ENCODE assay signal across 8 cellular contexts in the genomic region with DNA sequence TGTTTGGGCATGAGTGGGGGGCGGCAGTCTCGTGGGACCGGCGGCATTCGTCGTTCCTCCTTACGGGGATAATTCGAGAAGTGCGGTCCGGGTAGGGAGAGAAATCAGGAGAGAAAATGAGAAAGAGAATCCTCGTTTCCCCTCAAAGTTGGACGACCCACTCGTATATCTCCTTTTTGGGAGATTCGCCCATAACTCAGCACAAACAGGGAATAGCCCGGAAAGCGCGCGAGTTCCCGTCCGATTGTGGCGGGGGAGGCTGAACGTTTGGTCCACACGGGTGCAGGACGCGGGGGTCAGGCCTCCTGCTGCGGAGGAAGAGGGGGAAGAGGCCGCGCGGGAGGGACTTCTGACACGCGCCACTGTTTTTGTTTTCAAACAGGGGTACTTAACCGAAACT. TPM values are rescaled to one million over a fixed set of nuclear protein-coding genes. Genes with fewer than 3 reads are reported as not detected.
DNase-seq lines count a peak whose midpoint lies in the region; ATAC-seq and TF ChIP-seq lines count a peak whose summit lies in the region.

No MANE protein-coding gene starts in this region.

- peaks cover 5% of the 10 kb centered on the region for H3K4me1 Mint-ChIP-seq in activated naive CD4-positive, alpha-beta T cell treated with anti-CD3 and anti-CD28 coated beads for 36 hours (ENCODE audit: low read depth)
- peaks cover 22% of the 10 kb centered on the region for H3K4me1 Mint-ChIP-seq in brain

- no peak for ATAC-seq in left lung
- no peak for ATAC-seq in thoracic aorta (ENCODE audit: insufficient number of reproducible peaks, low FRiP score, low read depth)
- no peak for ATAC-seq in GM18861 (IDR thresholded peaks at IDR 0.05; ENCODE audit: unreplicated experiment)

- H3K4me1 ChIP-seq in left lung (peaks cover 6 to 12% of the 10 kb centered on the region in 2 donors), thoracic aorta (ENCODE audit: control insufficient read depth in 1 of 2, low read depth in 2 of 2) (no peaks in the 10 kb centered on the region)

- H3K4me3 ChIP-seq in left lung (peak overlapping the region; percentile 64 to 65), thoracic aorta (peak overlapping the region; percentile 82)

- no peak overlapping the region for H3K27ac ChIP-seq in left lung
- H3K27ac ChIP-seq in thoracic aorta = peak overlapping the region; percentile 30 to 74

- no peak for DNase-seq in activated naive CD4-positive, alpha-beta T cell treated with anti-CD3 and anti-CD28 coated beads for 36 hours
- DNase-seq in activated naive CD4-positive, alpha-beta T cell treated with Interleukin-2 at 50 U/mL for 16 hours = no peak
- no peak for DNase-seq in left lung
- no peak for DNase-seq in thoracic aorta (ENCODE audit: low spot score)
- no peak for DNase-seq in COLO668 (lab: John Stamatoyannopoulos, UW; ENCODE audit: unreplicated experiment)
- DNase-seq in activated CD4-positive, alpha-beta T cell treated with anti-CD3 and anti-CD28 coated beads, Interleukin-2, amount 50 U/mL, for 1 hour = no peak

- H3K9me3 ChIP-seq in left lung = no peaks in the 10 kb centered on the region
- H3K9me3 ChIP-seq in thoracic aorta = no peaks in the 10 kb centered on the region

- no peaks in the 10 kb centered on the region for H3K36me3 ChIP-seq in left lung
- H3K36me3 ChIP-seq in thoracic aorta = no peaks in the 10 kb centered on the region

- peak overlapping the region; percentile 64 for H3K4me3 Mint-ChIP-seq in activated naive CD4-positive, alpha-beta T cell treated with anti-CD3 and anti-CD28 coated beads for 36 hours
- peak overlapping the region; percentile 86 to 91 (median 88) for H3K4me3 Mint-ChIP-seq in brain

- H3K27ac Mint-ChIP-seq in activated naive CD4-positive, alpha-beta T cell treated with anti-CD3 and anti-CD28 coated beads for 36 hours = no peak overlapping the region
- peak overlapping the region in 3 of 5 experiments; percentile 6 to 70 (median 60) for H3K27ac Mint-ChIP-seq in brain

- no peaks in the 10 kb centered on the region for H3K9me3 Mint-ChIP-seq in activated naive CD4-positive, alpha-beta T cell treated with anti-CD3 and anti-CD28 coated beads for 36 hours
- H3K9me3 Mint-ChIP-seq in brain = peaks cover 0 to 2% (median 0%) of the 10 kb centered on the region in 5 experiments

- CTCF ChIA-PET in activated naive CD4-positive, alpha-beta T cell treated with anti-CD3 and anti-CD28 coated beads for 36 hours (lab: Charles Lee) = no interaction called here

- intact Hi-C loops in activated naive CD4-positive, alpha-beta T cell treated with anti-CD3 and anti-CD28 coated beads for 36 hours (cut with micrococcal nuclease) = loop anchor here (1.0 kb wide), 1 partner anchor 266 kb away; the partner anchor contains the start of gene PREP
- intact Hi-C loops in left lung (cut with DNase I) = no loop called here

- peaks cover 52% of the 10 kb centered on the region for H3K27me3 Mint-ChIP-seq in activated naive CD4-positive, alpha-beta T cell treated with anti-CD3 and anti-CD28 coated beads for 36 hours (ENCODE audit: low read depth)
- peaks cover 20% of the 10 kb centered on the region for H3K27me3 Mint-ChIP-seq in brain

- no peaks in the 10 kb centered on the region for H3K36me3 Mint-ChIP-seq in activated naive CD4-positive, alpha-beta T cell treated with anti-CD3 and anti-CD28 coated beads for 36 hours (ENCODE audit: low read depth)
- no peaks in the 10 kb centered on the region for H3K36me3 Mint-ChIP-seq in brain

- H3K27me3 ChIP-seq in left lung = peaks cover 14 to 63% of the 10 kb centered on the region in 2 donors
- no peaks in the 10 kb centered on the region for H3K27me3 ChIP-seq in thoracic aorta (replicated peaks; ENCODE audit: insufficient read depth)

- TF ChIP-seq CTCF in brain (conservative IDR thresholded peaks at IDR 0.05) (no peak), left lung (IDR thresholded peaks at IDR 0.05) (no peak), thoracic aorta (IDR thresholded peaks at IDR 0.05) (no peak)

RNA-seq across cellular contexts. Expression of gene POPDC3, which starts 42.4 kb away (rescaled TPM):
- not detected for total RNA-seq in activated naive CD4-positive, alpha-beta T cell treated with anti-CD3 and anti-CD28 coated beads for 36 hours
- polyA plus RNA-seq in brain (ENCODE audit: insufficient read depth, low read depth, low replicate concordance) = 8.0 TPM
- under 1 TPM; 0.41 to 0.71 TPM for total RNA-seq in left lung
- total RNA-seq in thoracic aorta = not detected

Comparison
In these comparisons a context has a peak if more than half of its experiments do, and no peak if none do; other contexts are left out.
1. H3K27ac ChIP-seq: peak in thoracic aorta (2 of 2); none in left lung (0 of 2).